Comparison of ENCODE assay signal across 8 cellular contexts in the genomic region with DNA sequence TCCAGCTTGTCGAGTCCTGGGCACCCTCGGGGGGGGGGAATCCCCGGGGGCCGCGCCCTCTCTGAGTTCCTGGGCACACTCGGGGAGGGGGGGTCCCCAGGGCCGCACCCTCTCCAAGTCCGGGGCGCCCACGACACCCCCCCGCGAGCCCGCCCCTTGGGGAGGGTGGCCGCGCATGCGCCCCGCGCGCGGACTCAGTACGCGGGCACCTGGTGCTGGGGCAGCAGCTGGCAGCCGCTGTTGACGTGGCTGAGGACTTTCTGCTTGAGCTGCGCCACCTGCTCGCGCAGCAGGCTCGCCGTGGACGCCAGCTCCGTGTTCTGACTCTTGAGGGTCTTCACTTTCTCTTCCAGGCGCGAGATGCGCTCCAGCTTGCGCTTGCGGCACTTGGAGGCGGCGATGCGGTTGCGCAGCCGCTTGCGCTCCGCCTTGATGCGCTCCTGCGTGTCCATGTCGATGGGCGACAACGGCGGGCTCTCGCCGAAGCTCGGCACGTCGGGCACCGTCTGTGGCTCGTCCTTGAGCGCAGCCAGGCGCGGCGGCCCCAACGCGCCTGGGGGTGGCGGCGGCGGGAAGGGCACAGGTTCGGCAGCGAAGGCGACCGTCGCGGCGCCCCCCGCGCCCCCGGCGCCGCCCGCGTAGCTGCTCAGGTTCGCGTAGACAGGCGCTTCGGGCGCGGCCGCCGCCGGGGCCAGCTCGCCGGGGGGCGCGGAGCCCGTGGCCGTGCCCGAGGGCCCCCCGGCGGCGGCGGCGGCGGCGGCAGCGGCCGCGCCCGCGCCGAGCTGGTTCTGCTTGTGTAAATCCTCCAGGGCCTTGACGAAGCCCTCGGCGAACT. TPM values are rescaled to one million over a fixed set of nuclear protein-coding genes. Genes with fewer than 3 reads are reported as not detected.
A peak's percentile ranks its signal among the peaks of the same experiment; 100 is the strongest.
DNase-seq lines count a peak whose midpoint lies in the region; ATAC-seq and TF ChIP-seq lines count a peak whose summit lies in the region.

No MANE protein-coding gene starts in this region.

- DNase-seq in ELF-1 (ENCODE audit: low read depth, low spot score) (peak; percentile 80), HFFc6 (peak; percentile 64), NCI-H2196 treated with DMSO at 0.1 percent for 48 hours (lab: John Stamatoyannopoulos, UW; ENCODE audit: unreplicated experiment) (peak; percentile 51), chondrocyte (ENCODE audit: low spot score) (no peak), kidney tubule cell (ENCODE audit: low spot score) (peak; percentile 83)
- peak; percentile 81 for DNase-seq in activated CD4-positive, CD25-positive, alpha-beta regulatory T cell treated with anti-CD3 and anti-CD28 coated beads, Interleukin-2, amount 50 U/mL, for 72 hours
- DNase-seq in stimulated activated CD4-positive, alpha-beta T cell treated with anti-CD3 and anti-CD28 coated beads, Interleukin-1b, Interleukin-23, amount 100 ng/mL, for 48 hours, result peak; percentile 80

- no peak for ATAC-seq in GM21786 (IDR thresholded peaks at IDR 0.05; ENCODE audit: unreplicated experiment)

- H3K27ac Mint-ChIP-seq in HFFc6 (peak overlapping the region; percentile 99), chondrocyte (ENCODE audit: unreplicated experiment) (peak overlapping the region; percentile 98)

- H3K4me3 Mint-ChIP-seq in HFFc6 (peak overlapping the region; percentile 95), chondrocyte (ENCODE audit: unreplicated experiment) (peak overlapping the region; percentile 91)

- TF ChIP-seq CTCF in HFFc6 (IDR thresholded peaks at IDR 0.05) (no peak), chondrocyte (IDR thresholded peaks at IDR 0.05) (no peak)

- H3K9me3 Mint-ChIP-seq in HFFc6, result 0 out of 2 replicates have a peak, but pooled peaks cover 8% of the 10 kb centered on the region
- no peaks in the 10 kb centered on the region for H3K9me3 Mint-ChIP-seq in chondrocyte (ENCODE audit: low read depth)

- H3K4me1 Mint-ChIP-seq in HFFc6 (ENCODE audit: low read depth), result peaks cover 41% of the 10 kb centered on the region
- H3K4me1 Mint-ChIP-seq in chondrocyte (ENCODE audit: low read depth), result peaks cover 45% of the 10 kb centered on the region

- peaks cover 24% of the 10 kb centered on the region for H3K36me3 Mint-ChIP-seq in HFFc6 (ENCODE audit: low read depth)
- peaks cover 15% of the 10 kb centered on the region for H3K36me3 Mint-ChIP-seq in chondrocyte (ENCODE audit: low read depth)

- H3K27me3 Mint-ChIP-seq in HFFc6 (ENCODE audit: insufficient read depth) (peaks cover 42% of the 10 kb centered on the region), chondrocyte (ENCODE audit: low read depth) (no peaks in the 10 kb centered on the region)

RNA-seq across cellular contexts. Expression of gene JUND, which starts 1.0 kb away (rescaled TPM):
- 10 to 100 TPM; 70.3 to 99.9 (median 91.7) TPM for total RNA-seq in HFFc6 (2021; fragmentation: NEBNext Ultra II Directional; extraction: Animal tissue kit (Norgen Biotek cat#: 25700))
- 129 to 181 TPM (median 176 TPM) in 3 replicates for total RNA-seq in chondrocyte

RNA-seq across cellular contexts. Expression of gene IQCN, which starts 6.2 kb away (rescaled TPM):
- under 1 TPM; 0.40 to 0.87 (median 0.55) TPM for total RNA-seq in HFFc6 (2021; fragmentation: NEBNext Ultra II Directional; extraction: Animal tissue kit (Norgen Biotek cat#: 25700))
- total RNA-seq in chondrocyte, result 1.6 to 4.0 TPM (median 2.4 TPM) in 3 replicates

RNA-seq across cellular contexts. Expression of gene LSM4, which starts 42.4 kb away (rescaled TPM):
- 100 to 1,000 TPM; 175 to 217 (median 202) TPM for total RNA-seq in HFFc6 (2021; fragmentation: NEBNext Ultra II Directional; extraction: Animal tissue kit (Norgen Biotek cat#: 25700))
- total RNA-seq in chondrocyte, result 68.1 to 84.8 TPM (median 73.0 TPM) in 3 replicates

RNA-seq across cellular contexts. Expression of gene PDE4C, which starts 54.2 kb away (rescaled TPM):
- under 1 TPM in 1 of 6 experiments, not detected in 5; 0.14 TPM for total RNA-seq in HFFc6 (2021; fragmentation: NEBNext Ultra II Directional; extraction: Animal tissue kit (Norgen Biotek cat#: 25700))
- total RNA-seq in chondrocyte, result 2.9 to 3.4 TPM in 2 of 3 replicates, not detected in the other

RNA-seq across cellular contexts. Expression of gene PGPEP1, which starts 59.9 kb away (rescaled TPM):
- total RNA-seq in HFFc6 (2021; fragmentation: NEBNext Ultra II Directional; extraction: Animal tissue kit (Norgen Biotek cat#: 25700)), result 10 to 100 TPM; 30.5 to 54.1 (median 32.4) TPM
- 18.6 to 21.5 TPM (median 21.1 TPM) in 3 replicates for total RNA-seq in chondrocyte
